In the genomic region with DNA sequence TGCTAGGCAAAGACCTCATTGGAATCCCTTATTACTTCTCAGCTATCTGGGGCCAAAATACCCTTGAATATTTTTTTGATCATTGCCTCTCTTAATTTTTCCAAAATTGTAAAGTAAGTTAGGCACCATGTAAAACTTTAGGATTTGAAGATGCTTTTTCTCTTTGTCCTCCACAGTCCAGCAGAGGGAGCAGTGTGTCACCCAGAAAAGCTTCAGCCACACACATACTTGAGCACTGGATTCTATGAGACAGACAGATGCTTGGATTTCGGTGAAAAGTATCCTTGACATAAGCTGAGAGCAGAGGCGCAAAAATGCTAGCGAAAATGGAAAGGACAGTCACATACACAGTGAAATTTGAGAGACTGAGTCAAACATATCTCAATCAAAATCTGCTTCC, we compare ENCODE assay signal across 8 cellular contexts.
DNase-seq lines count a peak whose midpoint lies in the region; ATAC-seq and TF ChIP-seq lines count a peak whose summit lies in the region.

No MANE protein-coding gene starts in this region.

- H3K9me3 Mint-ChIP-seq in WTC11 = no peaks in the 10 kb centered on the region

- TF ChIP-seq CTCF in WTC11 (IDR thresholded peaks at IDR 0.05) (peak; percentile 53; the same call in 1 of the 2 replicates), stomach (IDR thresholded peaks at IDR 0.05) (peak in 5 of 7 experiments; percentile 43 to 57 (median 53))

- TF ChIP-seq POLR2A in stomach (IDR thresholded peaks at IDR 0.05) = no peak

- H3K4me1 Mint-ChIP-seq in WTC11 = peaks cover 18% of the 10 kb centered on the region

- H3K4me1 ChIP-seq in stomach = no peaks in the 10 kb centered on the region

- H3K27ac ChIP-seq in stomach = no peak overlapping the region

- ATAC-seq in GM21717 (IDR thresholded peaks at IDR 0.05; ENCODE audit: unreplicated experiment) (peak; percentile 70), WTC11 (peak; percentile 94), HG03571 (IDR thresholded peaks at IDR 0.05; ENCODE audit: unreplicated experiment) (no peak)

- no peaks in the 10 kb centered on the region for H3K27me3 ChIP-seq in stomach

- DNase-seq in DMS153 treated with DMSO at 0.1 percent for 48 hours (lab: John Stamatoyannopoulos, UW; ENCODE audit: unreplicated experiment) (peak; percentile 25), NCI-H1092 (lab: John Stamatoyannopoulos, UW) (peak; percentile 1), WTC11 (ENCODE audit: low spot score) (peak; percentile 45), hypothalamus (lab: John Stamatoyannopoulos, UW) (peak in 35 of 51 donors; percentile 1 to 75 (median 10)), stomach (peak; percentile 49)
- no peak for DNase-seq in activated effector memory CD4-positive, alpha-beta T cell treated with anti-CD3 and anti-CD28 coated beads, Interleukin-2, amount 50 U/mL, for 16 hours

- no peak overlapping the region for H3K27ac Mint-ChIP-seq in WTC11

- H3K36me3 Mint-ChIP-seq in WTC11 = no peaks in the 10 kb centered on the region

- H3K27me3 Mint-ChIP-seq in WTC11 (ENCODE audit: low read depth) = no peaks in the 10 kb centered on the region

- TF ChIP-seq EP300 in stomach (IDR thresholded peaks at IDR 0.05) = no peak

- no peaks in the 10 kb centered on the region for H3K36me3 ChIP-seq in stomach

- H3K4me3 Mint-ChIP-seq in WTC11 = no peak overlapping the region

- H3K4me3 ChIP-seq in stomach = no peak overlapping the region

- WGBS in stomach, 5 donors = 34 to 53% (median 34%) methylated on average over 3 of the region's 3 CpGs

- intact Hi-C loops in stomach (cut with DNase I; ENCODE audit: low total_unique reads) = loop anchor here (10.0 kb wide), 1 partner anchor 601 kb away; no protein-coding TSS in a partner anchor

- H3K9me3 ChIP-seq in stomach = no peaks in the 10 kb centered on the region

- POLR2A ChIA-PET in WTC11 (lab: Charles Lee) = no interaction called here

- CTCF ChIA-PET in WTC11 (lab: Charles Lee) = interaction anchor here (0.6 to 1.8 kb wide), 10 partner anchors 11 to 687 kb away, joined by 3 to 9 read pairs (median 4); no protein-coding TSS in a partner anchor

TF ChIP-seq in WTC11, 78 proteins besides CTCF, POLR2A, EP300 and RAD21:
- TF ChIP-seq TEAD1 (CRISPR knock-in tag; IDR thresholded peaks at IDR 0.05) (no peak), JAZF1 (CRISPR knock-in tag; IDR thresholded peaks at IDR 0.05) (no peak), FOXJ3 (CRISPR knock-in tag; IDR thresholded peaks at IDR 0.05; ENCODE audit: borderline replicate concordance) (no peak)
- TF ChIP-seq, protein P1, sequence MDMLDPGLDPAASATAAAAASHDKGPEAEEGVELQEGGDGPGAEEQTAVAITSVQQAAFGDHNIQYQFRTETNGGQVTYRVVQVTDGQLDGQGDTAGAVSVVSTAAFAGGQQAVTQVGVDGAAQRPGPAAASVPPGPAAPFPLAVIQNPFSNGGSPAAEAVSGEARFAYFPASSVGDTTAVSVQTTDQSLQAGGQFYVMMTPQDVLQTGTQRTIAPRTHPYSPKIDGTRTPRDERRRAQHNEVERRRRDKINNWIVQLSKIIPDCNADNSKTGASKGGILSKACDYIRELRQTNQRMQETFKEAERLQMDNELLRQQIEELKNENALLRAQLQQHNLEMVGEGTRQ (CRISPR knock-in tag; IDR thresholded peaks at IDR 0.05) = no peak
- TF ChIP-seq, protein P2, sequence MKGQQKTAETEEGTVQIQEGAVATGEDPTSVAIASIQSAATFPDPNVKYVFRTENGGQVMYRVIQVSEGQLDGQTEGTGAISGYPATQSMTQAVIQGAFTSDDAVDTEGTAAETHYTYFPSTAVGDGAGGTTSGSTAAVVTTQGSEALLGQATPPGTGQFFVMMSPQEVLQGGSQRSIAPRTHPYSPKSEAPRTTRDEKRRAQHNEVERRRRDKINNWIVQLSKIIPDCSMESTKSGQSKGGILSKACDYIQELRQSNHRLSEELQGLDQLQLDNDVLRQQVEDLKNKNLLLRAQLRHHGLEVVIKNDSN (CRISPR knock-in tag; IDR thresholded peaks at IDR 0.05) = no peak
- TF ChIP-seq, protein P3, sequence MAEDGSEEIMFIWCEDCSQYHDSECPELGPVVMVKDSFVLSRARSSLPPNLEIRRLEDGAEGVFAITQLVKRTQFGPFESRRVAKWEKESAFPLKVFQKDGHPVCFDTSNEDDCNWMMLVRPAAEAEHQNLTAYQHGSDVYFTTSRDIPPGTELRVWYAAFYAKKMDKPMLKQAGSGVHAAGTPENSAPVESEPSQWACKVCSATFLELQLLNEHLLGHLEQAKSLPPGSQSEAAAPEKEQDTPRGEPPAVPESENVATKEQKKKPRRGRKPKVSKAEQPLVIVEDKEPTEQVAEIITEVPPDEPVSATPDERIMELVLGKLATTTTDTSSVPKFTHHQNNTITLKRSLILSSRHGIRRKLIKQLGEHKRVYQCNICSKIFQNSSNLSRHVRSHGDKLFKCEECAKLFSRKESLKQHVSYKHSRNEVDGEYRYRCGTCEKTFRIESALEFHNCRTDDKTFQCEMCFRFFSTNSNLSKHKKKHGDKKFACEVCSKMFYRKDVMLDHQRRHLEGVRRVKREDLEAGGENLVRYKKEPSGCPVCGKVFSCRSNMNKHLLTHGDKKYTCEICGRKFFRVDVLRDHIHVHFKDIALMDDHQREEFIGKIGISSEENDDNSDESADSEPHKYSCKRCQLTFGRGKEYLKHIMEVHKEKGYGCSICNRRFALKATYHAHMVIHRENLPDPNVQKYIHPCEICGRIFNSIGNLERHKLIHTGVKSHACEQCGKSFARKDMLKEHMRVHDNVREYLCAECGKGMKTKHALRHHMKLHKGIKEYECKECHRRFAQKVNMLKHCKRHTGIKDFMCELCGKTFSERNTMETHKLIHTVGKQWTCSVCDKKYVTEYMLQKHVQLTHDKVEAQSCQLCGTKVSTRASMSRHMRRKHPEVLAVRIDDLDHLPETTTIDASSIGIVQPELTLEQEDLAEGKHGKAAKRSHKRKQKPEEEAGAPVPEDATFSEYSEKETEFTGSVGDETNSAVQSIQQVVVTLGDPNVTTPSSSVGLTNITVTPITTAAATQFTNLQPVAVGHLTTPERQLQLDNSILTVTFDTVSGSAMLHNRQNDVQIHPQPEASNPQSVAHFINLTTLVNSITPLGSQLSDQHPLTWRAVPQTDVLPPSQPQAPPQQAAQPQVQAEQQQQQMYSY (CRISPR knock-in tag; IDR thresholded peaks at IDR 0.05) = no peak
